In the genomic region with DNA sequence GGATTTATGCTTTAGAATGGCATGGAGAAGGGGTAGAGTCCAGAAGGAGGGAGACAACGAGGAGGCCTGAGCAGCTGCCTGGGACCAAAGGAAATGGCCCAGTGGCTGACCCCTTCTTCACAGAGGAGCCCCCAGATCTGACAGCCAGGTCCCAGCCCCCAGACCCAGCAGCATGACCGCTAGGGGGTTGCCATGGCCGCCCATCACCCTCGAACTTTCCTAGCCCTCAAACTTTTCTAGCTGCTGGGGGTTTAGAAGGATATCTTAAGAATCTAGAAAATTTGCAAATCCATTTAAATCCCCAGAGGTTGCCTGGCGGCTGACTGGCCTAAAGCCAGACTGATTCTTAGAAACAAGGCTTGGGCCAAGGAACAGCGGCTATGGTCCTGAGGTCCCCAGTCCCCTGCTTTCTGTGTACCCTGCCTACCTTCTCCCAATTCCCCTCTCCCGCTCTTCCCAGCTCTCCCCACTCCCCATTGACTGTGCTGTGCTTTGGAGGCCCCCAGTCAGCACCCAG, we compare ENCODE assay signal across 11 cellular contexts. TPM values are rescaled to one million over a fixed set of nuclear protein-coding genes. Genes with fewer than 3 reads are reported as not detected.
DNase-seq lines count a peak whose midpoint lies in the region; TF ChIP-seq lines count a peak whose summit lies in the region.
"Had no signal": no experiment of that assay in that cellular context is flagged by ENCODE, and none has a peak within 500 bp of the region (broad histone marks: within the 10 kb centered on the region; RNA-seq: fewer than 3 reads in every experiment).

No MANE protein-coding gene starts in this region.

- peak overlapping the region; percentile 60 for H3K27ac Mint-ChIP-seq in Caco-2 (ENCODE audit: unreplicated experiment)

- H3K36me3 ChIP-seq in Caco-2 (ENCODE audit: control insufficient read depth, insufficient read depth, low read length) (no peaks in the 10 kb centered on the region), SJSA1 (peaks cover 38% of the 10 kb centered on the region), sigmoid colon (peaks cover 0 to 7% (median 0%) of the 10 kb centered on the region in 4 donors)

- TF ChIP-seq CTCF in Caco-2 (IDR thresholded peaks at IDR 0.05; ENCODE audit: insufficient read depth in 1 of 2, low read depth in 1 of 2, low read length in 1 of 2, severe bottlenecking in 1 of 2, unreplicated experiment in 1 of 2) (no peak), fibroblast of villous mesenchyme (IDR thresholded peaks at IDR 0.05; ENCODE audit: insufficient read depth, low read depth, low read length) (peak; percentile 1), sigmoid colon (IDR thresholded peaks at IDR 0.05) (no peak)

- no peaks in the 10 kb centered on the region for H3K27me3 ChIP-seq in Caco-2 (replicated peaks; ENCODE audit: control insufficient read depth, insufficient read depth, low read length)
- no peaks in the 10 kb centered on the region for H3K27me3 ChIP-seq in SJSA1 (replicated peaks)
- H3K27me3 ChIP-seq in sigmoid colon: no peaks in the 10 kb centered on the region

- H3K9me3 Mint-ChIP-seq in Caco-2 (ENCODE audit: unreplicated experiment): no peaks in the 10 kb centered on the region

- H3K4me3 ChIP-seq in Caco-2 (ENCODE audit: low read depth, low read length) (no peak overlapping the region), SJSA1 (peak overlapping the region; percentile 43), fibroblast of villous mesenchyme (ENCODE audit: low read depth, low read length) (peak overlapping the region; percentile 97), sigmoid colon (peak overlapping the region; percentile 54 to 61 (median 57))

- CTCF ChIA-PET in Caco-2 (lab: Charles Lee): no interaction called here

- no peaks in the 10 kb centered on the region for H3K27me3 Mint-ChIP-seq in Caco-2 (ENCODE audit: insufficient read depth, unreplicated experiment)

- H3K27ac ChIP-seq in SJSA1 (peak overlapping the region; percentile 33), sigmoid colon (peak overlapping the region; percentile 84 to 92 (median 87))
- H3K27ac ChIP-seq: KMS-11 had no signal

- no peaks in the 10 kb centered on the region for H3K36me3 Mint-ChIP-seq in Caco-2 (ENCODE audit: insufficient read depth, unreplicated experiment)

- H3K4me1 ChIP-seq in Caco-2: 0 out of 2 replicates have a peak, but pooled peaks cover 3% of the 10 kb centered on the region
- peaks cover 76% of the 10 kb centered on the region for H3K4me1 ChIP-seq in SJSA1 (replicated peaks)
- H3K4me1 ChIP-seq in sigmoid colon: peaks cover 0 to 54% (median 29%) of the 10 kb centered on the region in 4 donors

- H3K9me3 ChIP-seq in Caco-2: no peaks in the 10 kb centered on the region
- no peaks in the 10 kb centered on the region for H3K9me3 ChIP-seq in SJSA1 (replicated peaks)
- H3K9me3 ChIP-seq in sigmoid colon: no peaks in the 10 kb centered on the region

- TF ChIP-seq EP300 in sigmoid colon (IDR thresholded peaks at IDR 0.05): no peak

- POLR2A ChIA-PET in Caco-2 (lab: Charles Lee): no interaction called here

- H3K4me1 Mint-ChIP-seq in Caco-2 (ENCODE audit: low read depth, unreplicated experiment): peaks cover 13% of the 10 kb centered on the region

- intact Hi-C loops in Caco-2 (cut with micrococcal nuclease; ENCODE audit: unreplicated experiment): no loop called here
- intact Hi-C loops in sigmoid colon (cut with DNase I): loop anchor here (5.0 kb wide), 1 partner anchor 283 kb away; no protein-coding TSS in a partner anchor

- 72 to 78% methylated on average over 7 of the region's 7 CpGs for WGBS in sigmoid colon, 2 donors

- DNase-seq in Caco-2 (no peak), SJSA1 (ENCODE audit: low read depth in 1 of 2, low spot score in 2 of 2) (no peak), fibroblast of villous mesenchyme (ENCODE audit: low read depth) (no peak), sigmoid colon (no peak), ureter (ENCODE audit: low spot score) (no peak), NCI-H524 treated with DMSO at 0.1 percent for 48 hours (lab: John Stamatoyannopoulos, UW) (no peak), AML-193 (lab: John Stamatoyannopoulos, UW) (no peak), NCI-H1105 treated with DMSO at 0.1 percent for 48 hours (lab: John Stamatoyannopoulos, UW) (no peak)
- DNase-seq: activated gamma-delta T cell treated with Interleukin-2 at 50 U/mL for 16 hours, SHP77 had no signal

- H3K4me3 Mint-ChIP-seq in Caco-2 (ENCODE audit: unreplicated experiment): no peak overlapping the region

- BruUV-seq in Caco-2 (replicated peaks; lab: Mats Ljungman, UMichigan): no TSS peak

- no peak for TF ChIP-seq POLR2A in sigmoid colon (IDR thresholded peaks at IDR 0.05)

RNA-seq across cellular contexts. Expression of a gene that starts 1.0 kb away (rescaled TPM):
- 5.9 and 7.2 TPM in 2 replicates for total RNA-seq in Caco-2 (2022)
- total RNA-seq in SJSA1 (2014; rRNA removed; shearing (Covaris generic)): 98.6 and 113 TPM in 2 replicates
- 341 TPM in 2 replicates for total RNA-seq in fibroblast of villous mesenchyme
- total RNA-seq in sigmoid colon: 100 to 1,000 TPM in 1 of 4 donors, 10 to 100 TPM in 3; 54.9 to 104 (median 69.4) TPM
- 10 to 100 TPM in 1 of 3 donors, 1 to 10 TPM in 2; 3.9 to 26.7 (median 6.0) TPM for polyA plus RNA-seq in sigmoid colon
- total RNA-seq in ureter: 108 TPM

RNA-seq across cellular contexts. Expression of a gene that starts 11.9 kb away (rescaled TPM):
- total RNA-seq in Caco-2 (2022) (0.29 and 0.65 TPM in 2 replicates), fibroblast of villous mesenchyme (under 0.01 and 0.64 TPM in 2 replicates), sigmoid colon (1 to 10 TPM in 1 of 4 donors, under 1 TPM in 1, not detected in 2; 0.71 to 1.4 TPM), ureter (not detected)
- total RNA-seq in SJSA1 (2014; rRNA removed; shearing (Covaris generic)): 0.19 and 1.8 TPM in 2 replicates
- 100 to 1,000 TPM; 325 to 455 (median 330) TPM for polyA plus RNA-seq in sigmoid colon

RNA-seq across cellular contexts. Expression of a gene that starts 35.2 kb away (rescaled TPM):
- not detected in 2 replicates for total RNA-seq in Caco-2 (2022)
- total RNA-seq in SJSA1 (2014; rRNA removed; shearing (Covaris generic)): not detected in 2 replicates
- total RNA-seq in fibroblast of villous mesenchyme: under 0.01 TPM in 2 replicates
- not detected for total RNA-seq in sigmoid colon
- polyA plus RNA-seq in sigmoid colon: 10 to 100 TPM in 1 of 3 donors, under 1 TPM in 2; 0.46 to 10.8 (median 0.60) TPM
- 0.10 TPM for total RNA-seq in ureter
